22 cellular contexts compared by ENCODE assay signal in genomic region chr11:113372317-113372716, GRCh38. TPM values are rescaled to one million over a fixed set of nuclear protein-coding genes. Genes with fewer than 3 reads are reported as not detected.
DNase-seq lines count a peak whose midpoint lies in the region; ATAC-seq and TF ChIP-seq lines count a peak whose summit lies in the region.
"Had no signal": no experiment of that assay in that cellular context is flagged by ENCODE, and none has a peak within 500 bp of the region (broad histone marks: within the 10 kb centered on the region; RNA-seq: fewer than 3 reads in every experiment).

No MANE protein-coding gene starts in this region.

- no peaks in the 10 kb centered on the region for H3K79me2 ChIP-seq in PC-9 (ENCODE audit: low read depth)

- H3K9me3 ChIP-seq in PC-9 (ENCODE audit: insufficient read depth, low read depth) = no peaks in the 10 kb centered on the region
- H3K9me3 ChIP-seq: body of pancreas, sigmoid colon, vagina had no signal

- peaks cover 6% of the 10 kb centered on the region for H3K36me3 Mint-ChIP-seq in activated naive CD8-positive, alpha-beta T cell
- H3K36me3 Mint-ChIP-seq in activated naive CD8-positive, alpha-beta T cell treated with anti-CD3 and anti-CD28 coated beads, Interleukin-2, amount 50 U/mL, for 24 hours (ENCODE audit: low read depth) = peaks cover 5% of the 10 kb centered on the region
- peaks cover 22% of the 10 kb centered on the region for H3K36me3 Mint-ChIP-seq in type B pancreatic cell

- no peak for DNase-seq in activated naive CD8-positive, alpha-beta T cell treated with anti-CD3 and anti-CD28 coated beads, Interleukin-2, amount 50 U/mL, for 24 hours
- DNase-seq in RPMI7951 (ENCODE audit: low read depth) (peak; percentile 24), fibroblast of pulmonary artery (ENCODE audit: low read depth) (no peak), type B pancreatic cell (ENCODE audit: extremely low spot score, unreplicated experiment) (no peak), PC-9 (no peak), NCI-H510A treated with DMSO at 0.1 percent for 48 hours (lab: John Stamatoyannopoulos, UW) (no peak), NOMO-1 treated with dmso at 0.1 percent for 144 hours (lab: John Stamatoyannopoulos, UW; ENCODE audit: unreplicated experiment) (no peak)
- DNase-seq: activated CD4-positive, CD25-positive, alpha-beta regulatory T cell treated with anti-CD3 and anti-CD28 coated beads, Interleukin-2, amount 50 U/mL, for 72 hours; activated effector memory CD4-positive, alpha-beta T cell treated with anti-CD3 and anti-CD28 coated beads, Interleukin-2, amount 50 U/mL, for 16 hours; body of pancreas; CD4-positive, CD25-positive, alpha-beta regulatory T cell; dermis blood vessel endothelial cell; GM23248; midbrain; NCI-H187; NCI-H774; nucleus accumbens; SHP77 treated with DMSO at 0.1 percent for 48 hours; sigmoid colon had no signal

- no peaks in the 10 kb centered on the region for H3F3A ChIP-seq in PC-9 (ENCODE audit: insufficient read depth, low read depth)

- no peaks in the 10 kb centered on the region for H3K9me3 Mint-ChIP-seq in activated naive CD8-positive, alpha-beta T cell (ENCODE audit: low read depth)
- no peaks in the 10 kb centered on the region for H3K9me3 Mint-ChIP-seq in activated naive CD8-positive, alpha-beta T cell treated with anti-CD3 and anti-CD28 coated beads, Interleukin-2, amount 50 U/mL, for 24 hours
- H3K9me3 Mint-ChIP-seq in type B pancreatic cell = no peaks in the 10 kb centered on the region
- H3K9me3 Mint-ChIP-seq: CD4-positive, CD25-positive, alpha-beta regulatory T cell; T-helper 2 cell treated with Interferon-gamma antibody and Interleukin-4, amounts not matched to agents 5 μg/mL and 100 μg/mL, for 36 hours had no signal

- intact Hi-C loops in PC-9 (cut with micrococcal nuclease; ENCODE audit: unreplicated experiment) = no loop called here

- H4K20me1 ChIP-seq in PC-9 (ENCODE audit: insufficient read depth) = no peaks in the 10 kb centered on the region

- H3K27me3 ChIP-seq in PC-9 (ENCODE audit: insufficient read depth, low read depth) = no peaks in the 10 kb centered on the region
- H3K27me3 ChIP-seq: body of pancreas, sigmoid colon, vagina had no signal

- no peaks in the 10 kb centered on the region for H3K36me3 ChIP-seq in PC-9 (ENCODE audit: low read depth)
- H3K36me3 ChIP-seq: vagina had no signal

- POLR2A ChIA-PET in PC-9 (lab: Charles Lee; ENCODE audit: unreplicated experiment) = no interaction called here

- CTCF ChIA-PET in PC-9 (lab: Charles Lee) = interaction anchor here (0.6 kb wide), 1 partner anchor 23 kb away, joined by 6 read pairs; no protein-coding TSS in a partner anchor

- no peaks in the 10 kb centered on the region for H3K9me2 ChIP-seq in PC-9 (ENCODE audit: insufficient read depth)

- TF ChIP-seq CTCF in fibroblast of pulmonary artery (IDR thresholded peaks at IDR 0.05; ENCODE audit: low read length, missing control alignments) = peak; percentile 26
- peak; percentile 39 for TF ChIP-seq CTCF in type B pancreatic cell (conservative IDR thresholded peaks at IDR 0.05)
- TF ChIP-seq CTCF in PC-9 (conservative IDR thresholded peaks at IDR 0.05) = no peak

- no peaks in the 10 kb centered on the region for H3K4me1 Mint-ChIP-seq in activated naive CD8-positive, alpha-beta T cell (ENCODE audit: low read depth)
- peaks cover 4% of the 10 kb centered on the region for H3K4me1 Mint-ChIP-seq in activated naive CD8-positive, alpha-beta T cell treated with anti-CD3 and anti-CD28 coated beads, Interleukin-2, amount 50 U/mL, for 24 hours
- no peaks in the 10 kb centered on the region for H3K4me1 Mint-ChIP-seq in type B pancreatic cell (ENCODE audit: unreplicated experiment)
- H3K4me1 Mint-ChIP-seq: CD4-positive, CD25-positive, alpha-beta regulatory T cell had no signal

- BruUV-seq in PC-9 (replicated peaks; lab: Mats Ljungman, UMichigan) = no TSS peak

- H3K27me3 Mint-ChIP-seq in activated naive CD8-positive, alpha-beta T cell = no peaks in the 10 kb centered on the region
- H3K27me3 Mint-ChIP-seq in activated naive CD8-positive, alpha-beta T cell treated with anti-CD3 and anti-CD28 coated beads, Interleukin-2, amount 50 U/mL, for 24 hours = no peaks in the 10 kb centered on the region
- H3K27me3 Mint-ChIP-seq in type B pancreatic cell = no peaks in the 10 kb centered on the region
- H3K27me3 Mint-ChIP-seq: CD4-positive, CD25-positive, alpha-beta regulatory T cell had no signal

- no peak for ATAC-seq in activated naive CD8-positive, alpha-beta T cell treated with anti-CD3 and anti-CD28 coated beads, Interleukin-2, amount 50 U/mL, for 24 hours
- ATAC-seq: body of pancreas had no signal

- H3K4me1 ChIP-seq in PC-9 (replicated peaks; ENCODE audit: insufficient read depth) = no peaks in the 10 kb centered on the region
- H3K4me1 ChIP-seq: body of pancreas, sigmoid colon, vagina had no signal

- H2AFZ ChIP-seq in PC-9 = no peak overlapping the region
- H2AFZ ChIP-seq: GM23248 had no signal

- no peak overlapping the region for H3K4me3 ChIP-seq in fibroblast of pulmonary artery (replicated peaks; ENCODE audit: low read depth, low read length)
- H3K4me3 ChIP-seq in PC-9 = no peak overlapping the region
- H3K4me3 ChIP-seq: body of pancreas, GM23248, sigmoid colon, vagina had no signal

- peak overlapping the region; percentile 22 for H3K27ac Mint-ChIP-seq in activated naive CD8-positive, alpha-beta T cell
- H3K27ac Mint-ChIP-seq in activated naive CD8-positive, alpha-beta T cell treated with anti-CD3 and anti-CD28 coated beads, Interleukin-2, amount 50 U/mL, for 24 hours = no peak overlapping the region
- no peak overlapping the region for H3K27ac Mint-ChIP-seq in type B pancreatic cell
- H3K27ac Mint-ChIP-seq: T-helper 2 cell treated with Interferon-gamma antibody and Interleukin-4, amounts not matched to agents 5 μg/mL and 100 μg/mL, for 36 hours had no signal

- no peak overlapping the region for H3K4me3 Mint-ChIP-seq in activated naive CD8-positive, alpha-beta T cell
- no peak overlapping the region for H3K4me3 Mint-ChIP-seq in activated naive CD8-positive, alpha-beta T cell treated with anti-CD3 and anti-CD28 coated beads, Interleukin-2, amount 50 U/mL, for 24 hours
- no peak overlapping the region for H3K4me3 Mint-ChIP-seq in type B pancreatic cell
- H3K4me3 Mint-ChIP-seq: CD4-positive, CD25-positive, alpha-beta regulatory T cell; T-helper 2 cell treated with Interferon-gamma antibody and Interleukin-4, amounts not matched to agents 5 μg/mL and 100 μg/mL, for 36 hours had no signal

- H3K27ac ChIP-seq in PC-9 = no peak overlapping the region
- H3K27ac ChIP-seq: body of pancreas, sigmoid colon, vagina had no signal

- no peak overlapping the region for H3K4me2 ChIP-seq in PC-9

RNA-seq across cellular contexts. Expression of gene ANKK1, which starts 15.3 kb away (rescaled TPM):
- total RNA-seq in RPMI7951 (2014; rRNA removed; shearing (Covaris generic)) = 0.20 and 0.24 TPM in 2 replicates
- 0.36 and 0.53 TPM in 2 replicates for total RNA-seq in type B pancreatic cell (ENCODE audit: low replicate concordance)
- not detected in 2 replicates for total RNA-seq in PC-9 (2021)
- total RNA-seq: dermis blood vessel endothelial cell, GM23248 had no signal

RNA-seq across cellular contexts. Expression of gene TTC12, which starts 57.9 kb away (rescaled TPM):
- total RNA-seq in RPMI7951 (2014; rRNA removed; shearing (Covaris generic)) = 9.1 and 16.3 TPM in 2 replicates
- total RNA-seq in type B pancreatic cell (ENCODE audit: low replicate concordance) = 17.8 and 27.6 TPM in 2 replicates
- 24.8 and 25.0 TPM in 2 replicates for total RNA-seq in PC-9 (2021)
